In the genomic region with DNA sequence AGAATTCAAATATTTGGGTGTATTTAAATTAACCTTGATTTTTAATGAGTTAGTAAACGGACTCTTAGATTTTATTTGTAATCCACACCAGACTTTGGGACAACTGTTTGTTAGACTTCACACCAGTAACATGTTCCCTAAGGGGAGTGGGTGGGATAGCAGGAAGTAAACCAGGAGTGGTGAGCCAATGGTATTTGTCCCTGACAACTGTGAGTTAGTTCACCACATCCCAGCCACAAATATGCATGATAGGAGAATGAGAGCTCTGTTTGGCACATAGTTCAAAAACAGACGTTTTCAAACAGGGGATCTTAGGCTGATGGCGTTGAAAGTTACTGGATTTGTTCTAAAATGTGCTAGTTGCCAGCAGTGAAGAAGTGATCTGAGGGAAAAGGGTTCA, we compare ENCODE assay signal across 15 cellular contexts. TPM values are rescaled to one million over a fixed set of nuclear protein-coding genes. Genes with fewer than 3 reads are reported as not detected.
A peak's percentile ranks its signal among the peaks of the same experiment; 100 is the strongest.
DNase-seq lines count a peak whose midpoint lies in the region; FAIRE-seq and TF ChIP-seq lines count a peak whose summit lies in the region.
"Had no signal": no experiment of that assay in that cellular context is flagged by ENCODE, and none has a peak within 500 bp of the region (broad histone marks: within the 10 kb centered on the region; RNA-seq: fewer than 3 reads in every experiment).

No MANE protein-coding gene starts in this region.

- no peak overlapping the region for H3K18ac ChIP-seq in trophoblast cell (ENCODE audit: low read length)

- H3K9me2 ChIP-seq in OCI-LY7 (ENCODE audit: insufficient read depth, low read length): no peaks in the 10 kb centered on the region

- no peak overlapping the region for H2AK5ac ChIP-seq in trophoblast cell (ENCODE audit: low read length)

- intact Hi-C loops in OCI-LY7 (cut with micrococcal nuclease; ENCODE audit: unreplicated experiment): no loop called here

- H3K36me3 ChIP-seq in BJ (ENCODE audit: control insufficient read depth, insufficient read depth, low read length) (no peaks in the 10 kb centered on the region), kidney epithelial cell (ENCODE audit: control insufficient read depth, insufficient read depth, low read length) (no peaks in the 10 kb centered on the region), trophoblast cell (ENCODE audit: control insufficient read depth in 1 of 2, insufficient read depth in 2 of 2, low read length in 2 of 2) (no peaks in the 10 kb centered on the region), OCI-LY7 (ENCODE audit: insufficient read depth, low read length) (no peaks in the 10 kb centered on the region)

- H3K79me2 ChIP-seq in trophoblast cell (ENCODE audit: control insufficient read depth, insufficient read depth, low read length, poor library complexity) (no peaks in the 10 kb centered on the region), OCI-LY7 (ENCODE audit: insufficient read depth, low read depth, low read length) (no peaks in the 10 kb centered on the region)

- WGBS in trophoblast cell (ENCODE audit: extremely low coverage, insufficient coverage, insufficient read length): no CpG with 5 or more reads among the region's 3 CpGs

- POLR2A ChIA-PET in BJ (lab: Charles Lee): no interaction called here
- POLR2A ChIA-PET in OCI-LY7 (lab: Charles Lee): interaction anchor here (0.7 to 0.9 kb wide), 2 partner anchors 17 to 378 kb away, joined by 3 read pairs; no protein-coding TSS in a partner anchor

- H3K4me2 ChIP-seq in trophoblast cell (ENCODE audit: low read length): no peak overlapping the region
- H3K4me2 ChIP-seq in OCI-LY7 (ENCODE audit: low read length): no peak overlapping the region
- H3K4me2 ChIP-seq: PC-9 had no signal

- no peak overlapping the region for H3K4ac ChIP-seq in trophoblast cell (ENCODE audit: low read depth, low read length)

- no peaks in the 10 kb centered on the region for H3K9me3 ChIP-seq in trophoblast cell (ENCODE audit: insufficient read depth, low read depth, low read length)
- H3K9me3 ChIP-seq in OCI-LY7 (ENCODE audit: low read length): no peaks in the 10 kb centered on the region
- H3K9me3 ChIP-seq: heart right ventricle had no signal

- H2BK5ac ChIP-seq in trophoblast cell (ENCODE audit: low read depth, low read length, poor library complexity): no peak overlapping the region

- no peak overlapping the region for H4K12ac ChIP-seq in trophoblast cell (ENCODE audit: low read depth, low read length)

- no peak overlapping the region for H3K4me3 ChIP-seq in BJ (ENCODE audit: low read depth, low read length)
- H3K4me3 ChIP-seq in astrocyte of the spinal cord (ENCODE audit: low read depth, low read length): no peak overlapping the region
- H3K4me3 ChIP-seq in kidney epithelial cell (ENCODE audit: low read depth, low read length): no peak overlapping the region
- H3K4me3 ChIP-seq in trophoblast cell (ENCODE audit: low read depth, low read length): no peak overlapping the region
- no peak overlapping the region for H3K4me3 ChIP-seq in OCI-LY7 (ENCODE audit: low read depth, low read length, poor library complexity, severe bottlenecking)
- H3K4me3 ChIP-seq: heart right ventricle, PC-9, skin epidermis had no signal

- no peaks in the 10 kb centered on the region for H3K79me1 ChIP-seq in trophoblast cell (ENCODE audit: low read length)

- peak; percentile 37 for DNase-seq in BJ (ENCODE audit: low read depth)
- peak; percentile 22 for DNase-seq in HuH-7 (ENCODE audit: low spot score)
- DNase-seq in astrocyte of the spinal cord (ENCODE audit: low read depth, low spot score): peak; percentile 89
- peak; percentile 43 for DNase-seq in kidney epithelial cell (ENCODE audit: low read depth)
- no peak for DNase-seq in GM19239 (ENCODE audit: insufficient read length, low spot score)
- no peak for DNase-seq in trophoblast cell
- no peak for DNase-seq in NCI-H1105 treated with DMSO at 0.1 percent for 48 hours (lab: John Stamatoyannopoulos, UW)
- no peak for DNase-seq in OCI-LY7 (ENCODE audit: low spot score)
- DNase-seq: activated T-cell treated with anti-CD3 and anti-CD28 coated beads, Interleukin-2, amount 50 U/mL, for 72 hours; CD4-positive, CD25-positive, alpha-beta regulatory T cell; heart right ventricle; NCI-H1930; PC-9 had no signal

- no peak overlapping the region for H2BK12ac ChIP-seq in trophoblast cell (ENCODE audit: low read length)

- no peak for FAIRE-seq in GM19239 (lab: Jason Lieb, UNC)

- CTCF ChIA-PET in BJ (lab: Yijun Ruan, JAX): no interaction called here
- CTCF ChIA-PET in OCI-LY7 (lab: Charles Lee; ENCODE audit: unreplicated experiment): no interaction called here

- no peak overlapping the region for H3K27ac ChIP-seq in trophoblast cell (ENCODE audit: low read depth, low read length)
- no peak overlapping the region for H3K27ac ChIP-seq in OCI-LY7 (ENCODE audit: low read depth, low read length, poor library complexity, severe bottlenecking)
- H3K27ac ChIP-seq: heart right ventricle, PC-9, VCaP had no signal

- H3K14ac ChIP-seq in trophoblast cell (ENCODE audit: low read length): no peak overlapping the region

- no peaks in the 10 kb centered on the region for H3K27me3 ChIP-seq in BJ (ENCODE audit: control insufficient read depth, insufficient read depth, low read length)
- no peaks in the 10 kb centered on the region for H3K27me3 ChIP-seq in kidney epithelial cell (ENCODE audit: control insufficient read depth, insufficient read depth, low read length)
- no peaks in the 10 kb centered on the region for H3K27me3 ChIP-seq in trophoblast cell (ENCODE audit: insufficient read depth, low read length)
- H3K27me3 ChIP-seq: heart right ventricle had no signal

- H4K8ac ChIP-seq in trophoblast cell (ENCODE audit: low read depth, low read length): no peak overlapping the region

- BruUV-seq in OCI-LY7 (replicated peaks; lab: Mats Ljungman, UMichigan): no TSS peak

- no peak overlapping the region for H3K23ac ChIP-seq in trophoblast cell (ENCODE audit: low read length)

- H4K20me1 ChIP-seq in OCI-LY7 (ENCODE audit: insufficient read depth, low read length): no peaks in the 10 kb centered on the region

- H2AFZ ChIP-seq in trophoblast cell (ENCODE audit: insufficient read depth, low read length, poor library complexity) (no peak overlapping the region), OCI-LY7 (ENCODE audit: low read length) (no peak overlapping the region)
- H2AFZ ChIP-seq: PC-9 had no signal

- no peak overlapping the region for H2BK120ac ChIP-seq in trophoblast cell (ENCODE audit: insufficient read depth, low read length, poor library complexity)

- no peak overlapping the region for H4K91ac ChIP-seq in trophoblast cell (ENCODE audit: low read depth, low read length)

- no peak overlapping the region for H3K9ac ChIP-seq in trophoblast cell (ENCODE audit: low read length)

- in situ Hi-C loops in astrocyte of the spinal cord (cut with HindIII; ENCODE audit: low sequenced_read_pairs): no loop called here

- TF ChIP-seq CTCF in BJ (IDR thresholded peaks at IDR 0.05; ENCODE audit: insufficient read depth, low read depth, low read length): no peak
- TF ChIP-seq CTCF in astrocyte of the spinal cord (IDR thresholded peaks at IDR 0.05; ENCODE audit: low read depth, low read length): no peak
- no peak for TF ChIP-seq CTCF in kidney epithelial cell (IDR thresholded peaks at IDR 0.05; ENCODE audit: insufficient read depth, low read length, poor library complexity, severe bottlenecking)
- TF ChIP-seq CTCF in OCI-LY7 (conservative IDR thresholded peaks at IDR 0.05; ENCODE audit: low read length): no peak

- H3K4me1 ChIP-seq in trophoblast cell (ENCODE audit: control insufficient read depth in 1 of 2, insufficient read depth in 2 of 2, low read length in 2 of 2) (no peaks in the 10 kb centered on the region), OCI-LY7 (ENCODE audit: insufficient read depth, low read length, poor library complexity, severe bottlenecking) (no peaks in the 10 kb centered on the region)

RNA-seq across cellular contexts. Expression of gene COL10A1, which starts 18.7 kb away (rescaled TPM):
- 0.11 and 0.15 TPM in 2 replicates for polyA plus RNA-seq in BJ (2011; rRNA removed)
- polyA minus RNA-seq in BJ (2011; rRNA and poly(A)+ RNA removed): not detected in 2 replicates
- total RNA-seq in kidney epithelial cell (not detected in 2 replicates), OCI-LY7 (2022) (not detected in 2 replicates)
- not detected in 2 replicates for polyA plus RNA-seq in trophoblast cell (2013)
- total RNA-seq in OCI-LY7 (2014; rRNA removed; shearing (Covaris generic)): not detected in 2 replicates
- total RNA-seq: activated T-cell treated with anti-CD3 and anti-CD28 coated beads, Interleukin-2, amount 50 U/mL, for 72 hours; CD4-positive, CD25-positive, alpha-beta regulatory T cell; PC-9 had no signal
- polyA plus RNA-seq: CD4-positive, CD25-positive, alpha-beta regulatory T cell had no signal

RNA-seq across cellular contexts. Expression of gene NT5DC1, which starts 43.9 kb away (rescaled TPM):
- polyA plus RNA-seq in BJ (2011; rRNA removed): 12.3 and 22.1 TPM in 2 replicates
- polyA minus RNA-seq in BJ (2011; rRNA and poly(A)+ RNA removed): 9.8 and 10.2 TPM in 2 replicates
- total RNA-seq in kidney epithelial cell (7.3 and 19.3 TPM in 2 replicates), OCI-LY7 (2022) (58.8 and 65.0 TPM in 2 replicates)
- polyA plus RNA-seq in trophoblast cell (2013): 9.1 and 9.3 TPM in 2 replicates
- 11.3 and 20.5 TPM in 2 replicates for total RNA-seq in OCI-LY7 (2014; rRNA removed; shearing (Covaris generic))

Comparison
In these comparisons a context has a peak if more than half of its experiments do, and no peak if none do; other contexts are left out.
1. DNase-seq: peak in BJ (single experiment), HuH-7 (single experiment), astrocyte of the spinal cord (single experiment) and kidney epithelial cell (single experiment); none in GM19239 (single experiment), trophoblast cell (0 of 2), NCI-H1105 treated with DMSO at 0.1 percent for 48 hours (single experiment) and OCI-LY7 (single experiment).